ENCODE assay signal across 18 cellular contexts in genomic region chr3:180403156-180403555, GRCh38.
"Had no signal": no experiment of that assay in that cellular context is flagged by ENCODE, and none has a peak within 500 bp of the region (broad histone marks: within the 10 kb centered on the region; RNA-seq: fewer than 3 reads in every experiment).

No MANE protein-coding gene starts in this region.

- H3K4me1 ChIP-seq: colonic mucosa, gastrocnemius medialis, heart right ventricle, right atrium auricular region, sigmoid colon had no signal

- H3K36me3 Mint-ChIP-seq: naive thymus-derived CD8-positive, alpha-beta T cell; type B pancreatic cell had no signal

- H3K4me3 ChIP-seq: colonic mucosa, gastrocnemius medialis, heart right ventricle, mucosa of descending colon, right atrium auricular region, sigmoid colon, skin epidermis had no signal

- H3K27me3 ChIP-seq: colonic mucosa, gastrocnemius medialis, heart right ventricle, right atrium auricular region, sigmoid colon had no signal

- H3K9me3 ChIP-seq: colonic mucosa, gastrocnemius medialis, heart right ventricle, mucosa of descending colon, right atrium auricular region, sigmoid colon had no signal

- ATAC-seq: gastrocnemius medialis; heart right ventricle; left lobe of liver; mucosa of descending colon; naive thymus-derived CD8-positive, alpha-beta T cell had no signal

- H3K4me3 Mint-ChIP-seq: naive thymus-derived CD8-positive, alpha-beta T cell; neural crest cell; type B pancreatic cell had no signal

- H3K27ac ChIP-seq: colonic mucosa, gastrocnemius medialis, heart right ventricle, right atrium auricular region, sigmoid colon, skin epidermis had no signal

- H3K36me3 ChIP-seq: colonic mucosa, gastrocnemius medialis, heart right ventricle, right atrium auricular region, sigmoid colon had no signal

- H3K27ac Mint-ChIP-seq: naive thymus-derived CD8-positive, alpha-beta T cell; type B pancreatic cell had no signal

- H3K27me3 Mint-ChIP-seq: type B pancreatic cell had no signal

- H3K4me1 Mint-ChIP-seq: naive thymus-derived CD8-positive, alpha-beta T cell; neural crest cell had no signal

- H3K9me3 Mint-ChIP-seq: naive thymus-derived CD8-positive, alpha-beta T cell; neural crest cell; type B pancreatic cell had no signal

- DNase-seq: colonic mucosa; dermis blood vessel endothelial cell; gastrocnemius medialis; heart right ventricle; hypothalamus; mucosa of descending colon; naive thymus-derived CD8-positive, alpha-beta T cell; posterior cingulate gyrus; sigmoid colon; stimulated activated CD4-positive, alpha-beta T cell treated with anti-CD3 and anti-CD28 coated beads, Interleukin-12 subunit alpha, Interleukin-12 subunit beta, amount 100 ng/mL, for 4 hours; stimulated activated naive CD4-positive, alpha-beta T cell treated with Interleukin-2 at 50 U/mL for 16 hours had no signal

- FAIRE-seq: islet of Langerhans, urothelium cell line had no signal
